ENCODE assay signal across 8 cellular contexts in the genomic region with DNA sequence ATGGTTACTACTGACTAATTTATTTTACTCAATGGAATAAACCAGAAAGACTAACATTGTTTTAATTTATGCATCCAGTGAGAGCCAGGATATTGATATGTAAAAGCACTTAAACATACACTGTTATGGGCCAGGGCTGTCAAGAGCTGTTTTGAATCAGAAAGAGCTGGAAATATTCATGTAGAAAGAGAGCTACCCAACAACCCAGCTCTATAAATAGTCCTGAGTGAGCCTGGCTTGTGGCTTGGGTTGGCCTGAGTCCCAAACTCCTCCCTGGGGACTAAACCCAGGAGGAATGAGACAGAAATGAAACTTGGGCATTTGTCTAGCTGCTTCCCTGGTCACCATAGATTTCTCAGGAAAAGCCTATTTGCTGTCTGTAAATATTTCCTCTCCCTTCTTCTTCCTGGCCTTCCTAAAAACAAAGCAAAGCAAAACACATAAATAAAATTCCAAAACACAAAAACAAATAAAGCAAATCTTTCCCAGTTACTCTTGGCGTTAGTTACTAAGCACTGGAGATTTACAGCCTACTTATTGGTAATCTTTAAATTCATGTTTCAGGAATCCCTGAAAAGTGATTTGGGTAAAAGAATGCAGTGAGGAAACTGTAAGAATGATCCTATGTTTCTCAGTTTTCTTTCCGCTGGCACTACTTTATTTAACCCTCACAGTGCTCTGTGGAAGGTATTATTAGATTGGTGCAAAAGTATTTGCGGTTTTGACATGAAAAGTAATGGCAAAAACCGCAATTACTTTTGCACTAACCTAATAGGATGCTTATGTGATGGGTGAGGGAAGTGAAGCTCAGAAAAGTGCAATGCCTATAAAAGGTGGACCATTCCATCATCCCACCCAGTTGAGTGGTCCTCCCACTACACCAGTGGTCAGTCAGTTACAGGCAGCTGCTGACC.
DNase-seq lines count a peak whose midpoint lies in the region; ATAC-seq and TF ChIP-seq lines count a peak whose summit lies in the region.

No MANE protein-coding gene starts in this region.

- DNase-seq in EH (ENCODE audit: low read depth) = peak; percentile 92
- DNase-seq in NCI-H446 (lab: John Stamatoyannopoulos, UW) = peak; percentile 66 to 91
- DNase-seq in epidermal melanocyte (ENCODE audit: insufficient read length, low spot score) = peak; percentile 71
- no peak for DNase-seq in nephron progenitor cell
- no peak for DNase-seq in NAMALWA (ENCODE audit: low spot score)
- DNase-seq in stimulated activated CD4-positive, alpha-beta T cell treated with anti-CD3 and anti-CD28 coated beads, Interleukin-4, amount 100 ng/mL, for 24 hours = no peak

- H3K27me3 Mint-ChIP-seq in nephron progenitor cell (ENCODE audit: low read depth, poor library complexity) = peaks cover 4% of the 10 kb centered on the region

- H3K9me3 Mint-ChIP-seq in nephron progenitor cell = peaks cover 33% of the 10 kb centered on the region

- H3K36me3 Mint-ChIP-seq in nephron progenitor cell (ENCODE audit: low read depth) = peaks cover 12% of the 10 kb centered on the region

- TF ChIP-seq CTCF in nephron progenitor cell (IDR thresholded peaks at IDR 0.05) = no peak

- no peak overlapping the region for H3K4me3 Mint-ChIP-seq in nephron progenitor cell

- ATAC-seq in GM21619 (IDR thresholded peaks at IDR 0.05; ENCODE audit: unreplicated experiment) (no peak), GM21423 (IDR thresholded peaks at IDR 0.05; ENCODE audit: unreplicated experiment) (no peak)

- peak overlapping the region; percentile 86 for H3K27ac Mint-ChIP-seq in nephron progenitor cell

- peaks cover 11% of the 10 kb centered on the region for H3K4me1 Mint-ChIP-seq in nephron progenitor cell

Comparison
In these comparisons a context has a peak if more than half of its experiments do, and no peak if none do; other contexts are left out.
1. DNase-seq: peak in EH (single experiment), NCI-H446 (2 of 2) and epidermal melanocyte (single experiment); none in nephron progenitor cell (single experiment), NAMALWA (single experiment) and stimulated activated CD4-positive, alpha-beta T cell treated with anti-CD3 and anti-CD28 coated beads, Interleukin-4, amount 100 ng/mL, for 24 hours (single experiment).